In the genomic region with DNA sequence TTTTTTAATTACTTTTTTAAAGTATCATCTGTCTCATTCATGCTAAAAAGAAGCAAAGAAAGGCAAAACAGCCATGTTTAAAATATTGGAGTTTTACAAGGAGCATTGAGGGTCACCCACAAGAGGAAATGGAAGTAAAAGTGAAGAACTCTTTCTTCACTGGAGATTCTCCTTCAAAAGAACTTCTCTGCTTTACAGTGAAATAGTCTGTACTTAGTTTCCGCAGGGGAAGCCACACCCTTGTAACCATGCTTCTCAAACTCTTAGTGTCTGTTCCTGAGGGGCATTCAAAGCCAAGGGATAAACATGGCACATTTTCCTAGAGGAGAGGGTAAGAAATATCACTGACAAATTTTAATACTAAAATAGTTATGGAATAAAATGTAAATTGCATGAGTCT, we compare ENCODE assay signal across 13 cellular contexts.
A peak's percentile ranks its signal among the peaks of the same experiment; 100 is the strongest.
DNase-seq lines count a peak whose midpoint lies in the region; ATAC-seq lines count a peak whose summit lies in the region.
"Had no signal": no experiment of that assay in that cellular context is flagged by ENCODE, and none has a peak within 500 bp of the region (broad histone marks: within the 10 kb centered on the region; RNA-seq: fewer than 3 reads in every experiment).

No MANE protein-coding gene starts in this region.

- H3K4me3 Mint-ChIP-seq in dendritic cell treated with granulocyte-macrophage colony-stimulating factor and Interleukin-4, amounts not matched to agents 40 ng/mL and 50 ng/mL, for 4 days = no peak overlapping the region

- H3K4me1 Mint-ChIP-seq in dendritic cell treated with granulocyte-macrophage colony-stimulating factor and Interleukin-4, amounts not matched to agents 40 ng/mL and 50 ng/mL, for 4 days (ENCODE audit: low read depth) = peaks cover 29% of the 10 kb centered on the region

- intact Hi-C loops in dendritic cell treated with granulocyte-macrophage colony-stimulating factor and Interleukin-4, amounts not matched to agents 40 ng/mL and 50 ng/mL, for 4 days (cut with micrococcal nuclease) = loop anchor here (5.0 kb wide), 1 partner anchor 163 kb away; no protein-coding TSS in a partner anchor

- peaks cover 59% of the 10 kb centered on the region for H3K36me3 Mint-ChIP-seq in dendritic cell treated with granulocyte-macrophage colony-stimulating factor and Interleukin-4, amounts not matched to agents 40 ng/mL and 50 ng/mL, for 4 days (ENCODE audit: low read depth)

- DNase-seq in CD1c-positive myeloid dendritic cell (ENCODE audit: extremely low spot score) (peak; percentile 68), MV-4-11 (lab: John Stamatoyannopoulos, UW) (peak; percentile 88), NCI-H2227 (lab: John Stamatoyannopoulos, UW; ENCODE audit: unreplicated experiment) (no peak)
- DNase-seq: activated gamma-delta T cell; DMS53; effector CD4-positive, alpha-beta T cell; hippocampal formation; posterior cingulate gyrus; stimulated activated CD4-positive, alpha-beta T cell treated with anti-CD3 and anti-CD28 coated beads, Interleukin-12 subunit alpha, Interleukin-12 subunit beta, amount 100 ng/mL, for 4 hours had no signal

- no peaks in the 10 kb centered on the region for H3K27me3 Mint-ChIP-seq in dendritic cell treated with granulocyte-macrophage colony-stimulating factor and Interleukin-4, amounts not matched to agents 40 ng/mL and 50 ng/mL, for 4 days

- H3K9me3 Mint-ChIP-seq in dendritic cell treated with granulocyte-macrophage colony-stimulating factor and Interleukin-4, amounts not matched to agents 40 ng/mL and 50 ng/mL, for 4 days = no peaks in the 10 kb centered on the region

- H3K27ac Mint-ChIP-seq in dendritic cell treated with granulocyte-macrophage colony-stimulating factor and Interleukin-4, amounts not matched to agents 40 ng/mL and 50 ng/mL, for 4 days = peak overlapping the region; percentile 88

- ATAC-seq in GM18511 (IDR thresholded peaks at IDR 0.05; ENCODE audit: unreplicated experiment) (peak; percentile 45), GM18517 (IDR thresholded peaks at IDR 0.05; ENCODE audit: unreplicated experiment) (no peak), GM19467 (IDR thresholded peaks at IDR 0.05; ENCODE audit: unreplicated experiment) (no peak)
